In genomic region chr2:142286618-142287017, GRCh38 we compare ENCODE assay signal across 10 cellular contexts.
DNase-seq lines count a peak whose midpoint lies in the region; ATAC-seq and TF ChIP-seq lines count a peak whose summit lies in the region.
"Had no signal": no experiment of that assay in that cellular context is flagged by ENCODE, and none has a peak within 500 bp of the region (broad histone marks: within the 10 kb centered on the region; RNA-seq: fewer than 3 reads in every experiment).

No MANE protein-coding gene starts in this region.

- no peaks in the 10 kb centered on the region for H3K27me3 ChIP-seq in adrenal gland
- H3K27me3 ChIP-seq in CD4-positive, alpha-beta memory T cell (ENCODE audit: insufficient read depth, low read length): no peaks in the 10 kb centered on the region

- peak; percentile 62 for ATAC-seq in GM19023 (IDR thresholded peaks at IDR 0.05; ENCODE audit: unreplicated experiment)
- ATAC-seq in HG03039 (IDR thresholded peaks at IDR 0.05; ENCODE audit: unreplicated experiment): peak; percentile 66

- no peak overlapping the region for H3K27ac Mint-ChIP-seq in nephron progenitor cell
- no peak overlapping the region for H3K27ac Mint-ChIP-seq in CD4-positive, alpha-beta memory T cell
- H3K27ac Mint-ChIP-seq: dendritic cell treated with granulocyte-macrophage colony-stimulating factor and Interleukin-4, amounts not matched to agents 40 ng/mL and 50 ng/mL, for 4 days had no signal

- H3K36me3 ChIP-seq in adrenal gland (replicated peaks in 1 of 2): no peaks in the 10 kb centered on the region
- no peaks in the 10 kb centered on the region for H3K36me3 ChIP-seq in CD4-positive, alpha-beta memory T cell (ENCODE audit: insufficient read depth, low read length)

- no peaks in the 10 kb centered on the region for H3K36me3 Mint-ChIP-seq in nephron progenitor cell (ENCODE audit: low read depth)
- no peaks in the 10 kb centered on the region for H3K36me3 Mint-ChIP-seq in CD4-positive, alpha-beta memory T cell

- peak; percentile 46 for DNase-seq in SK-N-DZ (ENCODE audit: low spot score)
- DNase-seq in nephron progenitor cell: peak; percentile 18
- no peak for DNase-seq in stimulated activated naive CD4-positive, alpha-beta T cell treated with Interleukin-2 at 50 U/mL for 16 hours (lab: John Stamatoyannopoulos, UW)
- no peak for DNase-seq in adrenal gland
- DNase-seq in GDM1 (lab: John Stamatoyannopoulos, UW): no peak
- DNase-seq in CD4-positive, alpha-beta memory T cell: no peak
- DNase-seq: NCI-H1105 treated with DMSO at 0.1 percent for 48 hours had no signal

- H3K27ac ChIP-seq in adrenal gland: no peak overlapping the region
- H3K27ac ChIP-seq in CD4-positive, alpha-beta memory T cell (ENCODE audit: low read depth, low read length): no peak overlapping the region

- CTCF ChIA-PET in CD4-positive, alpha-beta memory T cell (lab: Charles Lee; ENCODE audit: partially characterized antibody): interaction anchor here (1.0 kb wide), 1 partner anchor 75 kb away, joined by 3 read pairs; no protein-coding TSS in a partner anchor

- H3K9me3 ChIP-seq in adrenal gland (replicated peaks in 1 of 3): no peaks in the 10 kb centered on the region
- H3K9me3 ChIP-seq in CD4-positive, alpha-beta memory T cell (ENCODE audit: control insufficient read depth in 1 of 2, low read length in 2 of 2): no peaks in the 10 kb centered on the region

- H3K4me3 Mint-ChIP-seq in nephron progenitor cell: no peak overlapping the region
- no peak overlapping the region for H3K4me3 Mint-ChIP-seq in CD4-positive, alpha-beta memory T cell
- H3K4me3 Mint-ChIP-seq: dendritic cell treated with granulocyte-macrophage colony-stimulating factor and Interleukin-4, amounts not matched to agents 40 ng/mL and 50 ng/mL, for 4 days had no signal

- TF ChIP-seq CTCF in nephron progenitor cell (IDR thresholded peaks at IDR 0.05): peak; percentile 54
- peak in 1 of 6 experiments; percentile 21 for TF ChIP-seq CTCF in adrenal gland (IDR thresholded peaks at IDR 0.05)

- peaks cover 6% of the 10 kb centered on the region for H3K4me1 Mint-ChIP-seq in nephron progenitor cell
- no peaks in the 10 kb centered on the region for H3K4me1 Mint-ChIP-seq in CD4-positive, alpha-beta memory T cell

- no peak overlapping the region for H3K4me3 ChIP-seq in adrenal gland
- no peak overlapping the region for H3K4me3 ChIP-seq in CD4-positive, alpha-beta memory T cell (ENCODE audit: low read length in 2 of 2)

- no peak for TF ChIP-seq POLR2A in adrenal gland (IDR thresholded peaks at IDR 0.05)

- H3K27me3 Mint-ChIP-seq in nephron progenitor cell (ENCODE audit: low read depth, poor library complexity): no peaks in the 10 kb centered on the region
- no peaks in the 10 kb centered on the region for H3K27me3 Mint-ChIP-seq in CD4-positive, alpha-beta memory T cell
- H3K27me3 Mint-ChIP-seq: dendritic cell treated with granulocyte-macrophage colony-stimulating factor and Interleukin-4, amounts not matched to agents 40 ng/mL and 50 ng/mL, for 4 days had no signal

- no peaks in the 10 kb centered on the region for H3K9me3 Mint-ChIP-seq in nephron progenitor cell
- peaks cover 0 to 18% (median 8%) of the 10 kb centered on the region in 8 donors for H3K9me3 Mint-ChIP-seq in CD4-positive, alpha-beta memory T cell
- H3K9me3 Mint-ChIP-seq: dendritic cell treated with granulocyte-macrophage colony-stimulating factor and Interleukin-4, amounts not matched to agents 40 ng/mL and 50 ng/mL, for 4 days had no signal

- 58 to 68% (median 64%) methylated on average over 7 of the region's 7 CpGs for WGBS in adrenal gland, 4 donors

- no peaks in the 10 kb centered on the region for H3K4me1 ChIP-seq in adrenal gland (replicated peaks in 1 of 2)
- no peaks in the 10 kb centered on the region for H3K4me1 ChIP-seq in CD4-positive, alpha-beta memory T cell (ENCODE audit: insufficient read depth, low read length)

- POLR2A ChIA-PET in CD4-positive, alpha-beta memory T cell (lab: Charles Lee; ENCODE audit: partially characterized antibody): no interaction called here

- intact Hi-C loops in adrenal gland (cut with DNase I): no loop called here
- intact Hi-C loops in CD4-positive, alpha-beta memory T cell (cut with micrococcal nuclease): no loop called here

Comparison
In these comparisons a context has a peak if more than half of its experiments do, and no peak if none do; other contexts are left out.
1. DNase-seq: peak in SK-N-DZ (single experiment) and nephron progenitor cell (single experiment); none in stimulated activated naive CD4-positive, alpha-beta T cell treated with Interleukin-2 at 50 U/mL for 16 hours (single experiment), adrenal gland (0 of 7), GDM1 (single experiment) and CD4-positive, alpha-beta memory T cell (0 of 5).